Comparison of ENCODE assay signal across 2 cellular contexts in genomic region chr20:20181322-20181721, GRCh38.
TF ChIP-seq lines count a peak whose summit lies in the region.

No MANE protein-coding gene starts in this region.

TF ChIP-seq in GM23338, 12 proteins besides CTCF, POLR2A, EP300 and RAD21 (continued from another document):
- TF ChIP-seq REST (IDR thresholded peaks at IDR 0.05; ENCODE audit: unreplicated experiment) = no peak
- TF ChIP-seq EZH2 (IDR thresholded peaks at IDR 0.05; ENCODE audit: low read depth, unreplicated experiment) = no peak
- no peak for TF ChIP-seq ZNF331 (CRISPR knock-in tag; IDR thresholded peaks at IDR 0.05; ENCODE audit: low read depth)
- TF ChIP-seq ZNF114 (CRISPR knock-in tag; IDR thresholded peaks at IDR 0.05) = no peak
- TF ChIP-seq POLR2AphosphoS5 (IDR thresholded peaks at IDR 0.05; ENCODE audit: low read depth) = no peak
- TF ChIP-seq CREB1 (CRISPR knock-in tag; IDR thresholded peaks at IDR 0.05; ENCODE audit: low read depth) = no peak
- TF ChIP-seq STAT1 (IDR thresholded peaks at IDR 0.05; ENCODE audit: unreplicated experiment) = no peak
- no peak for TF ChIP-seq ZNF462 (CRISPR knock-in tag; IDR thresholded peaks at IDR 0.05)
- TF ChIP-seq EZH2phosphoT487 (IDR thresholded peaks at IDR 0.05; ENCODE audit: unreplicated experiment) = no peak
- no peak for TF ChIP-seq ETS1 (IDR thresholded peaks at IDR 0.05)

TF ChIP-seq in HepG2, 621 proteins besides CTCF, POLR2A, EP300 and RAD21 (continued from another document):
- no peak for TF ChIP-seq PRDM10 (CRISPR knock-in tag; IDR thresholded peaks at IDR 0.05; ENCODE audit: low read depth)
- no peak for TF ChIP-seq SP1 (IDR thresholded peaks at IDR 0.05)
- TF ChIP-seq SP1 (CRISPR knock-in tag; IDR thresholded peaks at IDR 0.05) = no peak
- TF ChIP-seq ZNF891 (CRISPR knock-in tag; IDR thresholded peaks at IDR 0.05) = no peak
- TF ChIP-seq ZNF564 (CRISPR knock-in tag; IDR thresholded peaks at IDR 0.05) = no peak
- no peak for TF ChIP-seq ZMAT5 (CRISPR knock-in tag; IDR thresholded peaks at IDR 0.05; ENCODE audit: borderline replicate concordance, low read depth)
- no peak for TF ChIP-seq ZNF124 (CRISPR knock-in tag; IDR thresholded peaks at IDR 0.05)
- no peak for TF ChIP-seq EZH2 (conservative IDR thresholded peaks at IDR 0.05; ENCODE audit: low read depth, low read length)
- no peak for TF ChIP-seq ZKSCAN8 (CRISPR knock-in tag; IDR thresholded peaks at IDR 0.05; ENCODE audit: borderline replicate concordance)
- no peak for TF ChIP-seq THAP11 (CRISPR knock-in tag; IDR thresholded peaks at IDR 0.05)
